17 cellular contexts compared by ENCODE assay signal in genomic region chr7:49817251-49817650, GRCh38. TPM values are rescaled to one million over a fixed set of nuclear protein-coding genes. Genes with fewer than 3 reads are reported as not detected.
"Had no signal": no experiment of that assay in that cellular context is flagged by ENCODE, and none has a peak within 500 bp of the region (broad histone marks: within the 10 kb centered on the region; RNA-seq: fewer than 3 reads in every experiment).

No MANE protein-coding gene starts in this region.

- DNase-seq: Kasumi-1, MM.1S, NCI-H1092 treated with DMSO at 0.1 percent for 48 hours, NCI-H1436, NCI-H187, NCI-H2029, NCI-H2081 treated with DMSO at 0.1 percent for 48 hours, NCI-H2227 treated with DMSO at 0.1 percent for 48 hours, NCI-H510A treated with DMSO at 0.1 percent for 48 hours, NCI-H526, NCI-H748 treated with DMSO at 0.1 percent for 48 hours, RPMI8226, SHP77 treated with DMSO at 0.1 percent for 48 hours, SJCRH30, T-helper 1 cell had no signal

- ATAC-seq: K562, SK-N-SH treated with all-trans-retinoic acid at 6 μM for 48 hours had no signal

RNA-seq across cellular contexts. Expression of gene VWC2, which starts 43.8 kb away (rescaled TPM):
- total RNA-seq: K562, SJCRH30 had no signal
